ENCODE assay signal across 8 cellular contexts in the genomic region with DNA sequence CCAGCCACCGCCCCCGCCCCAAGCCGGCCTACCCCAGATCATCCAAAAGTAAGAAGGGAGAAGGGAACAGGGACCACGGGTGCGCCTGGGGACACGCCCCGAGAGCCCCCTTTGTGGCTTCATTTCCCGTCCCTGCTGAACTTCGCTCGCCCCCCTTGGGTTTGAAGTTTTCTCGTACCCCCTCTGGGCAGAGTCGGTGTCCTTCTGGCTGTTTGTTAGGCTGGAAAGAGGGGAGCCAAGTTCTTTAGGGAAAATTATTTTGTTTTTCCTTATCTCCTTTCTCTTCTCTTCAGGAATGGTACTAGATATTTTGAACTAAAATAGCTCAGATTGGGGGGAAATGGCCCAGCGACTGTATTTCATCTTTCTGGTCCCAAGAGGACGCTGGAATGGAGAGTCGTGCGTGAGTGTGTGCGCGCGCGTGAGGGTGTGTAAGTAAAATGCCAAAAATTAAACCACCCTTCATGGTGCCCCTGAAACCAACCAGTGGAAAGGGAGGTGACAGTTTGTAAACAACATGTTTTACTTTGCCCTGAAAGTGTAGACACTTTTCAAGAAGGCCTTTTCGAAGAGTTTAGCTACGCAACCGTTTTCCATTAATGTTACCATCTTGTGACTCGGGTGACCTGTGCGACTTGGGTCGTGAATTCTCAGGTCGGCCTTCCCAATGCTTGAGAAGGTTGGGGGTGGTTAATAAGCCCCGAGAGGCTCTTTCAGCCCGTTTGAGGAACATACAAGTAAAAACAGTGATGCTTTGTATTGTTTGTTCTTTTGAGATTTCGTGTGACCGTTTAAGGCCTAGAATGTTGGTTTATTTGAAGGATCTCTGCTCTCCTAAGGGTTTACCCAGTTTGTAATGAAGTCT. TPM values are rescaled to one million over a fixed set of nuclear protein-coding genes. Genes with fewer than 3 reads are reported as not detected.
DNase-seq lines count a peak whose midpoint lies in the region; ATAC-seq, FAIRE-seq and TF ChIP-seq lines count a peak whose summit lies in the region.

No MANE protein-coding gene starts in this region.

- no peaks in the 10 kb centered on the region for H3K9me3 Mint-ChIP-seq in astrocyte (ENCODE audit: unreplicated experiment)

- peaks cover 18% of the 10 kb centered on the region for H3K4me1 Mint-ChIP-seq in astrocyte (ENCODE audit: low read depth, unreplicated experiment)

- no peak overlapping the region for H2BK120ac ChIP-seq in mesendoderm (ENCODE audit: low read depth, low read length)

- peak overlapping the region; percentile 54 to 75 (median 64) for H3K4me3 ChIP-seq in heart left ventricle
- H3K4me3 ChIP-seq in astrocyte (ENCODE audit: insufficient read depth, low read depth, low read length) = peak overlapping the region; percentile 62
- H3K4me3 ChIP-seq in mesendoderm (ENCODE audit: low read length) = peak overlapping the region; percentile 31
- peak overlapping the region; percentile 20 to 31 for H3K4me3 ChIP-seq in uterus

- H3K56ac ChIP-seq in mesendoderm (ENCODE audit: low read length) = peak overlapping the region; percentile 83

- no peak for ATAC-seq in heart left ventricle
- ATAC-seq in GM19455 (IDR thresholded peaks at IDR 0.05; ENCODE audit: unreplicated experiment) = no peak

- H4K8ac ChIP-seq in mesendoderm (ENCODE audit: low read depth, low read length) = no peak overlapping the region

- H3K36me3 Mint-ChIP-seq in astrocyte (ENCODE audit: low read depth, unreplicated experiment) = no peaks in the 10 kb centered on the region

- no peaks in the 10 kb centered on the region for H3K79me2 ChIP-seq in astrocyte (ENCODE audit: insufficient read depth, low read length)
- H3K79me2 ChIP-seq in mesendoderm (ENCODE audit: control insufficient read depth, insufficient read depth, low read length) = no peaks in the 10 kb centered on the region

- no peak overlapping the region for H2BK5ac ChIP-seq in mesendoderm (ENCODE audit: low read length)

- H3K9me3 ChIP-seq in heart left ventricle (no peaks in the 10 kb centered on the region), astrocyte (ENCODE audit: insufficient read depth, low read depth, low read length) (no peaks in the 10 kb centered on the region), uterus (no peaks in the 10 kb centered on the region)

- H3K4me2 ChIP-seq in astrocyte (ENCODE audit: low read length) = peak overlapping the region; percentile 90
- peak overlapping the region; percentile 69 for H3K4me2 ChIP-seq in mesendoderm (ENCODE audit: low read length)

- H4K20me1 ChIP-seq in astrocyte (ENCODE audit: insufficient read depth, low read length) = no peaks in the 10 kb centered on the region

- peaks cover 0 to 30% (median 11%) of the 10 kb centered on the region in 12 donors for H3K4me1 ChIP-seq in heart left ventricle
- peaks cover 17% of the 10 kb centered on the region for H3K4me1 ChIP-seq in astrocyte (ENCODE audit: insufficient read depth, low read length)
- H3K4me1 ChIP-seq in mesendoderm (ENCODE audit: control insufficient read depth, low read depth, low read length) = peaks cover 10% of the 10 kb centered on the region
- H3K4me1 ChIP-seq in uterus = peaks cover 0 to 10% of the 10 kb centered on the region in 2 donors

- intact Hi-C loops in heart left ventricle (cut with DNase I) = loop anchor here in 7 of 10 donors (5.0 to 10.0 kb wide), 2 partner anchors 37 to 120 kb away; no protein-coding TSS in a partner anchor
- intact Hi-C loops in cardiac septum (cut with DNase I) = loop anchor here (10.0 kb wide), 1 partner anchor 120 kb away; no protein-coding TSS in a partner anchor
- intact Hi-C loops in uterus (cut with DNase I; ENCODE audit: low total_unique reads) = no loop called here

- peaks cover 0 to 77% (median 24%) of the 10 kb centered on the region in 9 donors for H3K27me3 ChIP-seq in heart left ventricle
- H3K27me3 ChIP-seq in astrocyte (ENCODE audit: insufficient read depth, low read length) = peaks cover 16% of the 10 kb centered on the region
- peaks cover 23% of the 10 kb centered on the region for H3K27me3 ChIP-seq in mesendoderm (ENCODE audit: insufficient read depth, low read length, poor library complexity)
- peaks cover 3 to 41% of the 10 kb centered on the region in 2 donors for H3K27me3 ChIP-seq in uterus

- WGBS in heart left ventricle, 4 donors = 14 to 22% (median 20%) methylated on average over 28 to 31 of the region's 31 CpGs
- WGBS in mesendoderm (ENCODE audit: extremely low coverage, insufficient coverage, low lambda C conversion rate) = no CpG with 5 or more reads among the region's 31 CpGs

- peak overlapping the region; percentile 37 for H2BK15ac ChIP-seq in mesendoderm (replicated peaks; ENCODE audit: low read depth)

- FAIRE-seq in astrocyte (lab: Jason Lieb, UNC) = no peak

- no peak overlapping the region for H3K23ac ChIP-seq in mesendoderm (ENCODE audit: low read length)

- H3K9ac ChIP-seq in astrocyte (ENCODE audit: low read length) (peak overlapping the region; percentile 51), mesendoderm (ENCODE audit: low read length) (peak overlapping the region; percentile 50)

- no peak overlapping the region for H2AK5ac ChIP-seq in mesendoderm (ENCODE audit: low read length)

- no peak overlapping the region for H3K4ac ChIP-seq in mesendoderm (ENCODE audit: low read depth, low read length)

- DNase-seq in heart left ventricle (no peak), cardiac septum (ENCODE audit: low spot score) (no peak), astrocyte (ENCODE audit: low read depth) (no peak), mesendoderm (peak; percentile 21), uterus (no peak), NOMO-1 treated with dmso at 0.1 percent for 144 hours (lab: John Stamatoyannopoulos, UW; ENCODE audit: unreplicated experiment) (no peak), NCI-H146 treated with DMSO at 0.1 percent for 48 hours (lab: John Stamatoyannopoulos, UW; ENCODE audit: unreplicated experiment) (no peak)

- peak overlapping the region; percentile 87 for H3K4me3 Mint-ChIP-seq in astrocyte (ENCODE audit: unreplicated experiment)

- peak overlapping the region; percentile 66 for H3K27ac Mint-ChIP-seq in astrocyte (ENCODE audit: unreplicated experiment)

- peak overlapping the region; percentile 65 for H3K18ac ChIP-seq in mesendoderm (ENCODE audit: low read length)

- no peak for TF ChIP-seq POLR2A in heart left ventricle (IDR thresholded peaks at IDR 0.05)
- TF ChIP-seq POLR2A in uterus (IDR thresholded peaks at IDR 0.05) = no peak

- H3K36me3 ChIP-seq in heart left ventricle (no peaks in the 10 kb centered on the region), astrocyte (ENCODE audit: insufficient read depth, low read length) (no peaks in the 10 kb centered on the region), mesendoderm (ENCODE audit: control insufficient read depth, insufficient read depth, low read length) (no peaks in the 10 kb centered on the region), uterus (no peaks in the 10 kb centered on the region)

- H4K5ac ChIP-seq in mesendoderm (ENCODE audit: low read length) = no peak overlapping the region

- TF ChIP-seq CTCF in heart left ventricle (IDR thresholded peaks at IDR 0.05) = no peak
- TF ChIP-seq CTCF in astrocyte (IDR thresholded peaks at IDR 0.05; ENCODE audit: insufficient read depth, low read depth, low read length) = no peak
- TF ChIP-seq CTCF in uterus (IDR thresholded peaks at IDR 0.05) = no peak

- H3K27ac ChIP-seq in heart left ventricle (peak overlapping the region; percentile 82 to 96 (median 92)), astrocyte (ENCODE audit: low read depth, low read length) (no peak overlapping the region), mesendoderm (ENCODE audit: low read depth, low read length) (no peak overlapping the region), uterus (no peak overlapping the region)

- peak overlapping the region; percentile 91 for H2AFZ ChIP-seq in astrocyte (ENCODE audit: low read depth, low read length)

- H3K27me3 Mint-ChIP-seq in astrocyte (ENCODE audit: low read depth, unreplicated experiment) = peaks cover 18% of the 10 kb centered on the region

- no peaks in the 10 kb centered on the region for H3K79me1 ChIP-seq in mesendoderm (ENCODE audit: low read length)

RNA-seq across cellular contexts. Expression of a gene that starts 0.7 kb away (rescaled TPM):
- total RNA-seq in heart left ventricle (100 to 1,000 TPM in 4 of 9 donors, 10 to 100 TPM in 5; 73.0 to 152 (median 96.9) TPM), cardiac septum (105 TPM), astrocyte (1.5 TPM in 2 replicates), uterus (1 to 10 TPM in 3 of 4 donors, under 1 TPM in 1; 0.88 to 3.8 (median 1.9) TPM)
- polyA plus RNA-seq in heart left ventricle = 10 to 100 TPM; 29.9 to 53.5 TPM
- 0.44 TPM for polyA plus RNA-seq in mesendoderm (2013, experiment 1 of 2)
- 0.48 TPM for polyA plus RNA-seq in mesendoderm (2013, experiment 2 of 2)

Comparison
In these comparisons a context has a peak if more than half of its experiments do, and no peak if none do; other contexts are left out.
1. H3K27ac ChIP-seq: peak in heart left ventricle (12 of 12); none in astrocyte (single experiment), mesendoderm (single experiment) and uterus (0 of 2).
2. RNA of a gene that starts 0.7 kb away (total RNA-seq): 105 TPM in cardiac septum (single experiment) and 73.0 to 152 TPM in heart left ventricle; 0.88 to 3.8 TPM in uterus and 1.5 TPM in astrocyte; every median in the first group is over 10 times any median in the second.
3. Peak in every context shown above with its lines, with median percentiles within 50 percentile points of each other: H3K4me3 ChIP-seq.